8 cellular contexts compared by ENCODE assay signal in genomic region chr2:48114256-48114655, GRCh38.
DNase-seq lines count a peak whose midpoint lies in the region; ATAC-seq and TF ChIP-seq lines count a peak whose summit lies in the region.

No MANE protein-coding gene starts in this region.

- no peak overlapping the region for H3K4me3 Mint-ChIP-seq in activated CD4-positive, alpha-beta T cell treated with anti-CD3 and anti-CD28 coated beads for 36 hours

- ATAC-seq in HG03097 (IDR thresholded peaks at IDR 0.05; ENCODE audit: low FRiP score, unreplicated experiment) (peak; percentile 38), GM21528 (IDR thresholded peaks at IDR 0.05; ENCODE audit: low FRiP score, unreplicated experiment) (no peak), HG02884 (IDR thresholded peaks at IDR 0.05; ENCODE audit: unreplicated experiment) (no peak)
- peak; percentile 81 for ATAC-seq in activated CD4-positive, alpha-beta T cell treated with anti-CD3 and anti-CD28 coated beads for 36 hours

- TF ChIP-seq CTCF in GM13977 (IDR thresholded peaks at IDR 0.05; ENCODE audit: extremely low read depth, insufficient read depth, missing control alignments), result no peak

- H3K36me3 Mint-ChIP-seq in activated CD4-positive, alpha-beta T cell treated with anti-CD3 and anti-CD28 coated beads for 36 hours (ENCODE audit: low read depth), result no peaks in the 10 kb centered on the region

- intact Hi-C loops in activated CD4-positive, alpha-beta T cell treated with anti-CD3 and anti-CD28 coated beads for 36 hours (cut with DNase I, micrococcal nuclease), result loop anchor here in 1 of 2 experiments (1.0 kb wide), 1 partner anchor 199 kb away; no protein-coding TSS in a partner anchor

- DNase-seq in GM13977 (ENCODE audit: low spot score) (peak; percentile 50), fibroblast of peridontal ligament (ENCODE audit: extremely low read depth) (peak; percentile 47), NCI-H446 treated with DMSO at 0.1 percent for 48 hours (lab: John Stamatoyannopoulos, UW) (no peak), superior temporal gyrus (ENCODE audit: extremely low spot score) (no peak)
- peak; percentile 83 for DNase-seq in activated CD4-positive, alpha-beta T cell treated with anti-CD3 and anti-CD28 coated beads for 36 hours

- H3K27ac Mint-ChIP-seq in activated CD4-positive, alpha-beta T cell treated with anti-CD3 and anti-CD28 coated beads for 36 hours, result peak overlapping the region; percentile 37

- in situ Hi-C loops in GM13977 (cut with MboI; ENCODE audit: low pct_unique_long_range_greater_than_20kb, low sequenced_read_pairs, unreplicated experiment), result no loop called here

- H3K4me1 Mint-ChIP-seq in activated CD4-positive, alpha-beta T cell treated with anti-CD3 and anti-CD28 coated beads for 36 hours, result peaks cover 24% of the 10 kb centered on the region

- H3K9me3 Mint-ChIP-seq in activated CD4-positive, alpha-beta T cell treated with anti-CD3 and anti-CD28 coated beads for 36 hours (ENCODE audit: low read depth), result no peaks in the 10 kb centered on the region

- POLR2A ChIA-PET in activated CD4-positive, alpha-beta T cell treated with anti-CD3 and anti-CD28 coated beads for 36 hours (lab: Charles Lee), result no interaction called here

- H3K27me3 Mint-ChIP-seq in activated CD4-positive, alpha-beta T cell treated with anti-CD3 and anti-CD28 coated beads for 36 hours, result no peaks in the 10 kb centered on the region

- CTCF ChIA-PET in activated CD4-positive, alpha-beta T cell treated with anti-CD3 and anti-CD28 coated beads for 36 hours (lab: Charles Lee), result interaction anchor here (1.0 to 1.9 kb wide), 2 partner anchors 241 to 306 kb away, joined by 3 to 9 read pairs; no protein-coding TSS in a partner anchor

Comparison
In these comparisons a context has a peak if more than half of its experiments do, and no peak if none do; other contexts are left out.
1. DNase-seq: peak in GM13977 (single experiment), activated CD4-positive, alpha-beta T cell treated with anti-CD3 and anti-CD28 coated beads for 36 hours (single experiment) and fibroblast of peridontal ligament (single experiment); none in NCI-H446 treated with DMSO at 0.1 percent for 48 hours (single experiment) and superior temporal gyrus (single experiment).
2. ATAC-seq: peak in HG03097 (single experiment) and activated CD4-positive, alpha-beta T cell treated with anti-CD3 and anti-CD28 coated beads for 36 hours (single experiment); none in GM21528 (single experiment) and HG02884 (single experiment).